In genomic region chr6:85641916-85642773, GRCh38 we compare ENCODE assay signal across 9 cellular contexts. TPM values are rescaled to one million over a fixed set of nuclear protein-coding genes. Genes with fewer than 3 reads are reported as not detected.
DNase-seq lines count a peak whose midpoint lies in the region; ATAC-seq, FAIRE-seq and TF ChIP-seq lines count a peak whose summit lies in the region.
"Had no signal": no experiment of that assay in that cellular context is flagged by ENCODE, and none has a peak within 500 bp of the region (broad histone marks: within the 10 kb centered on the region; RNA-seq: fewer than 3 reads in every experiment).

No MANE protein-coding gene starts in this region.

- DNase-seq in DMS 273 (lab: John Stamatoyannopoulos, UW; ENCODE audit: unreplicated experiment) (peak; percentile 71), DMS 273 treated with DMSO at 0.1 percent for 48 hours (lab: John Stamatoyannopoulos, UW) (no peak), NCI-H526 (lab: John Stamatoyannopoulos, UW) (peak; percentile 2 to 70), H1 (ENCODE audit: low read depth in 1 of 2, low spot score in 2 of 2) (no peak)
- DNase-seq in activated CD8-positive, alpha-beta memory T cell treated with anti-CD3 and anti-CD28 coated beads, Interleukin-2, amount 10 ng/mL, durations not matched to agents 7 days and 5 days: peak; percentile 76
- DNase-seq in stimulated activated CD8-positive, alpha-beta memory T cell treated with anti-CD3 and anti-CD28 coated beads, Interleukin-15, amount 100 ng/mL, for 24 hours (ENCODE audit: low read depth): peak; percentile 29

- no peaks in the 10 kb centered on the region for H3K27me3 ChIP-seq in H1 (replicated peaks in 1 of 4; ENCODE audit: control insufficient read depth in 3 of 4, extremely low read depth in 1 of 4, insufficient read depth in 3 of 4, low read length in 3 of 4)

- H3K9me3 ChIP-seq in H1 (ENCODE audit: insufficient read depth in 2 of 2, low read depth in 1 of 2, low read length in 1 of 2): no peaks in the 10 kb centered on the region
- no peaks in the 10 kb centered on the region for H3K9me3 ChIP-seq in mesodermal cell (ENCODE audit: control insufficient read depth, low read length)

- peak overlapping the region; percentile 93 for H2BK5ac ChIP-seq in H1 (ENCODE audit: low read depth, low read length)

- ATAC-seq in activated CD8-positive, alpha-beta memory T cell treated with anti-CD3 and anti-CD28 coated beads, Interleukin-2, amount 10 ng/mL, durations not matched to agents 7 days and 5 days: peak; percentile 3
- no peak for ATAC-seq in HG02588 (IDR thresholded peaks at IDR 0.05; ENCODE audit: unreplicated experiment)

- TF ChIP-seq RAD21 in H1 (IDR thresholded peaks at IDR 0.05 in 1 of 2, conservative IDR thresholded peaks at IDR 0.05 in 1 of 2; ENCODE audit: low read depth in 2 of 2, low read length in 2 of 2): no peak

- peaks cover 10 to 37% (median 16%) of the 10 kb centered on the region in 4 experiments for H3K36me3 ChIP-seq in H1 (ENCODE audit: control insufficient read depth in 2 of 4, insufficient read depth in 4 of 4, low read length in 3 of 4)
- peaks cover 43% of the 10 kb centered on the region for H3K36me3 ChIP-seq in mesodermal cell (ENCODE audit: control insufficient read depth, insufficient read depth, low read length)

- H3K14ac ChIP-seq in H1 (ENCODE audit: insufficient read length): peak overlapping the region; percentile 82

- H3K4me3 Mint-ChIP-seq in activated CD8-positive, alpha-beta memory T cell treated with anti-CD3 and anti-CD28 coated beads, Interleukin-2, amount 10 ng/mL, durations not matched to agents 7 days and 5 days: peak overlapping the region; percentile 92

- H3K27ac Mint-ChIP-seq in activated CD8-positive, alpha-beta memory T cell treated with anti-CD3 and anti-CD28 coated beads, Interleukin-2, amount 10 ng/mL, durations not matched to agents 7 days and 5 days: peak overlapping the region; percentile 93

- 1% methylated on average over 69 of the region's 85 CpGs; no CpG with 5 or more reads in 1 of the 2 experiments for WGBS in H1 (ENCODE audit: extremely low coverage in 1 of 2, insufficient coverage in 1 of 2, insufficient read length in 1 of 2, insufficient replicate concordance in 2 of 2, low coverage in 1 of 2, low lambda C conversion rate in 2 of 2, missing lambda C conversion rate in 1 of 2), 2 experiments
- WGBS in mesodermal cell (ENCODE audit: insufficient coverage in 2 of 2), 2 experiments: 0% methylated on average over 35 to 63 of the region's 85 CpGs

- TF ChIP-seq CTCF in H1 (IDR thresholded peaks at IDR 0.05; ENCODE audit: control extremely low read depth in 1 of 3, insufficient read depth in 1 of 3, low read depth in 1 of 3, low read length in 3 of 3): no peak

- no peak overlapping the region for H2AFZ ChIP-seq in H1 (ENCODE audit: low read length)

- TF ChIP-seq POLR2A in H1 (IDR thresholded peaks at IDR 0.05; ENCODE audit: control extremely low read depth in 1 of 2, low read depth in 2 of 2, low read length in 2 of 2): no peak

- H4K20me1 ChIP-seq in H1 (replicated peaks in 1 of 2; ENCODE audit: control insufficient read depth in 1 of 2, insufficient read depth in 2 of 2, low read length in 2 of 2): peaks cover 13 to 20% of the 10 kb centered on the region in 2 experiments

- H3K4me1 ChIP-seq in H1 (replicated peaks in 1 of 4; ENCODE audit: control insufficient read depth in 3 of 4, insufficient read depth in 4 of 4, low read length in 3 of 4) (peaks cover 0 to 9% (median 5%) of the 10 kb centered on the region in 4 experiments; a peak in 4 of 7 replicates), mesodermal cell (ENCODE audit: control insufficient read depth, insufficient read depth, low read length, poor library complexity, severe bottlenecking) (peaks cover 5% of the 10 kb centered on the region)

- H3K18ac ChIP-seq in H1 (ENCODE audit: extremely low read depth, low read length): peak overlapping the region; percentile 79

- H3K23me2 ChIP-seq in H1 (ENCODE audit: low read depth, low read length): peaks cover 8% of the 10 kb centered on the region; the same call in 1 of the 2 replicates

- POLR2A ChIA-PET in H1 (lab: Charles Lee; ENCODE audit: partially characterized antibody): interaction anchor here (0.5 to 25.2 kb wide), 25 partner anchors 10 to 1687 kb away, joined by 3 to 890 read pairs (median 6); partner anchors contain the start of genes GJB7 and SNX14

- peaks cover 49% of the 10 kb centered on the region for H3K4me1 Mint-ChIP-seq in activated CD8-positive, alpha-beta memory T cell treated with anti-CD3 and anti-CD28 coated beads, Interleukin-2, amount 10 ng/mL, durations not matched to agents 7 days and 5 days

- H2BK12ac ChIP-seq in H1 (ENCODE audit: low read depth, low read length): peak overlapping the region; percentile 17; the same call in 1 of the 2 replicates

- peak overlapping the region; percentile 99 for H4K91ac ChIP-seq in H1 (replicated peaks; ENCODE audit: insufficient read length, low read length)

- peak overlapping the region; percentile 95 for H2AK5ac ChIP-seq in H1 (ENCODE audit: low read depth, low read length)

- H3K9ac ChIP-seq in H1 (replicated peaks in 1 of 4; ENCODE audit: extremely low read depth in 1 of 4, low read depth in 3 of 4, low read length in 3 of 4): peak overlapping the region; percentile 95 to 99 (median 98)

- H3K23ac ChIP-seq in H1 (ENCODE audit: insufficient read length): no peak overlapping the region

- H4K5ac ChIP-seq in H1 (ENCODE audit: insufficient read length, low read depth, low read length): peak overlapping the region; percentile 96

- H3K9me3 Mint-ChIP-seq in activated CD8-positive, alpha-beta memory T cell treated with anti-CD3 and anti-CD28 coated beads, Interleukin-2, amount 10 ng/mL, durations not matched to agents 7 days and 5 days (ENCODE audit: low read depth): no peaks in the 10 kb centered on the region

- peak overlapping the region; percentile 73 to 77 for H3K4me2 ChIP-seq in H1 (ENCODE audit: insufficient read depth in 1 of 2, low read depth in 2 of 2, low read length in 2 of 2)

- H3K79me1 ChIP-seq in H1 (ENCODE audit: low read depth, low read length): no peaks in the 10 kb centered on the region

- no peaks in the 10 kb centered on the region for H3K27me3 Mint-ChIP-seq in activated CD8-positive, alpha-beta memory T cell treated with anti-CD3 and anti-CD28 coated beads, Interleukin-2, amount 10 ng/mL, durations not matched to agents 7 days and 5 days

- H2BK15ac ChIP-seq in H1 (ENCODE audit: low read length): no peak overlapping the region

- H3K56ac ChIP-seq in H1 (replicated peaks; ENCODE audit: insufficient read length, low read depth, low read length): peak overlapping the region; percentile 96

- CTCF ChIA-PET in activated CD8-positive, alpha-beta memory T cell treated with anti-CD3 and anti-CD28 coated beads, Interleukin-2, amount 10 ng/mL, durations not matched to agents 7 days and 5 days (lab: Charles Lee): interaction anchor here (0.6 to 7.5 kb wide), 6 partner anchors 11 to 48 kb away, joined by 3 to 75 read pairs (median 10); partner anchors contain the start of gene SNX14
- CTCF ChIA-PET in H1 (lab: Charles Lee; ENCODE audit: partially characterized antibody): interaction anchor here (1.6 to 4.5 kb wide), 2 partner anchors 10 to 34 kb away, joined by 6 to 18 read pairs; no protein-coding TSS in a partner anchor

- H3K4me3 ChIP-seq in H1 (ENCODE audit: extremely low read depth in 1 of 4, insufficient read depth in 2 of 4, low read depth in 3 of 4, low read length in 4 of 4): peak overlapping the region; percentile 91 to 97 (median 96)
- H3K4me3 ChIP-seq in mesodermal cell (ENCODE audit: extremely low read depth, insufficient read depth, low read length, poor library complexity, severe bottlenecking): peak overlapping the region; percentile 96

- peak overlapping the region; percentile 64 for H2BK120ac ChIP-seq in H1 (replicated peaks; ENCODE audit: low read depth, low read length)

- peaks cover 41 to 59% of the 10 kb centered on the region in 2 experiments for H3K79me2 ChIP-seq in H1 (ENCODE audit: control insufficient read depth in 1 of 2, insufficient read depth in 2 of 2, low read length in 2 of 2)

- TF ChIP-seq EP300 in H1 (IDR thresholded peaks at IDR 0.05; ENCODE audit: borderline replicate concordance in 1 of 2, low read depth in 2 of 2, low read length in 2 of 2): no peak

- H3K36me3 Mint-ChIP-seq in activated CD8-positive, alpha-beta memory T cell treated with anti-CD3 and anti-CD28 coated beads, Interleukin-2, amount 10 ng/mL, durations not matched to agents 7 days and 5 days: peaks cover 42% of the 10 kb centered on the region

- H4K8ac ChIP-seq in H1 (ENCODE audit: extremely low read depth, insufficient read depth, low read length): peak overlapping the region; percentile 99

- no peak for FAIRE-seq in H1 (lab: Jason Lieb, UNC)
- FAIRE-seq: A204.1 had no signal

- no peak overlapping the region for H2BK20ac ChIP-seq in H1 (ENCODE audit: low read length)

- H3K27ac ChIP-seq in H1 (ENCODE audit: low read depth, low read length) (peak overlapping the region; percentile 99), mesodermal cell (ENCODE audit: low read depth, low read length, severe bottlenecking) (peak overlapping the region; percentile 100)

- peak overlapping the region; percentile 100 for H3K4ac ChIP-seq in H1 (replicated peaks; ENCODE audit: insufficient read length, low read depth, low read length)

RNA-seq across cellular contexts. Expression of gene SYNCRIP, which starts 0.5 kb away (rescaled TPM):
- total RNA-seq in activated CD8-positive, alpha-beta memory T cell treated with anti-CD3 and anti-CD28 coated beads, Interleukin-2, amount 10 ng/mL, durations not matched to agents 7 days and 5 days: 100 to 1,000 TPM; 105 to 146 TPM
- total RNA-seq in H1 (2021; fragmentation: NEBNext Ultra II Directional; extraction: Animal tissue kit (Norgen Biotek cat#: 25700)): 206 and 219 TPM in 2 replicates
- 14.7 and 16.8 TPM in 2 replicates for polyA plus RNA-seq in H1 (2011; rRNA removed)
- 25.9 TPM for polyA plus RNA-seq in H1 (2011; cell fraction: cytosol; rRNA removed)
- polyA plus RNA-seq in H1 (2011; cell fraction: nucleus; rRNA removed): 11.5 TPM
- 117 to 198 TPM (median 139 TPM) in 4 replicates for polyA plus RNA-seq in H1 (2012, experiment 1 of 2)
- polyA plus RNA-seq in H1 (2012, experiment 2 of 2): 27.7 TPM
- 135 TPM for polyA plus RNA-seq in H1 (2013, experiment 1 of 2)
- polyA plus RNA-seq in H1 (2013, experiment 2 of 2): 140 TPM
- polyA minus RNA-seq in H1 (2011; rRNA and poly(A)+ RNA removed): 15.6 and 29.3 TPM in 2 replicates
- 29.4 TPM for polyA minus RNA-seq in H1 (2011; cell fraction: cytosol; rRNA and poly(A)+ RNA removed)
- 48.2 TPM for polyA minus RNA-seq in H1 (2011; cell fraction: nucleus; rRNA and poly(A)+ RNA removed)
- 90.6 TPM for polyA plus RNA-seq in mesodermal cell (2013, experiment 1 of 2)
- 104 TPM for polyA plus RNA-seq in mesodermal cell (2013, experiment 2 of 2)

RNA-seq across cellular contexts. Expression of gene SNX14, which starts 48.5 kb away (rescaled TPM):
- total RNA-seq in activated CD8-positive, alpha-beta memory T cell treated with anti-CD3 and anti-CD28 coated beads, Interleukin-2, amount 10 ng/mL, durations not matched to agents 7 days and 5 days: 10 to 100 TPM; 62.8 to 67.3 TPM
- total RNA-seq in H1 (2021; fragmentation: NEBNext Ultra II Directional; extraction: Animal tissue kit (Norgen Biotek cat#: 25700)): 24.2 and 29.6 TPM in 2 replicates
- 8.3 and 11.9 TPM in 2 replicates for polyA plus RNA-seq in H1 (2011; rRNA removed)
- 14.9 TPM for polyA plus RNA-seq in H1 (2011; cell fraction: cytosol; rRNA removed)
- polyA plus RNA-seq in H1 (2011; cell fraction: nucleus; rRNA removed): 13.3 TPM
- 12.2 to 25.9 TPM (median 16.6 TPM) in 4 replicates for polyA plus RNA-seq in H1 (2012, experiment 1 of 2)
- 2.3 TPM for polyA plus RNA-seq in H1 (2012, experiment 2 of 2)
- 30.5 TPM for polyA plus RNA-seq in H1 (2013, experiment 1 of 2)
- 29.3 TPM for polyA plus RNA-seq in H1 (2013, experiment 2 of 2)
- 13.9 and 16.2 TPM in 2 replicates for polyA minus RNA-seq in H1 (2011; rRNA and poly(A)+ RNA removed)
- polyA minus RNA-seq in H1 (2011; cell fraction: cytosol; rRNA and poly(A)+ RNA removed): 8.7 TPM
- polyA minus RNA-seq in H1 (2011; cell fraction: nucleus; rRNA and poly(A)+ RNA removed): 39.0 TPM
- 82.2 TPM for polyA plus RNA-seq in mesodermal cell (2013, experiment 1 of 2)
- 87.9 TPM for polyA plus RNA-seq in mesodermal cell (2013, experiment 2 of 2)

Comparison
In these comparisons a context has a peak if more than half of its experiments do, and no peak if none do; other contexts are left out.
1. DNase-seq: peak in DMS 273 (single experiment), NCI-H526 (2 of 2), activated CD8-positive, alpha-beta memory T cell treated with anti-CD3 and anti-CD28 coated beads, Interleukin-2, amount 10 ng/mL, durations not matched to agents 7 days and 5 days (single experiment) and stimulated activated CD8-positive, alpha-beta memory T cell treated with anti-CD3 and anti-CD28 coated beads, Interleukin-15, amount 100 ng/mL, for 24 hours (single experiment); none in DMS 273 treated with DMSO at 0.1 percent for 48 hours (single experiment) and H1 (0 of 2).